In genomic region chr16:74987027-74987681, GRCh38 we compare ENCODE assay signal across 27 cellular contexts.
"Had no signal": no experiment of that assay in that cellular context is flagged by ENCODE, and none has a peak within 500 bp of the region (broad histone marks: within the 10 kb centered on the region; RNA-seq: fewer than 3 reads in every experiment).

No MANE protein-coding gene starts in this region.

- H3K36me3 Mint-ChIP-seq: naive thymus-derived CD8-positive, alpha-beta T cell; stimulated activated memory B cell treated with anti-CD40 and anti-IgM and Interleukin-4, amounts not matched to agents 10 μg/mL and 1 μg/mL and 100 μg/mL, for 72 hours had no signal

- H3K4me3 Mint-ChIP-seq: naive thymus-derived CD8-positive, alpha-beta T cell; nephron; neural crest cell; stimulated activated memory B cell treated with anti-CD40 and anti-IgM and Interleukin-4, amounts not matched to agents 10 μg/mL and 1 μg/mL and 100 μg/mL, for 72 hours; stimulated activated naive CD8-positive, alpha-beta T cell treated with anti-CD3 and anti-CD28 coated beads, Interleukin-15, amount 100 ng/mL, for 72 hours had no signal

- H3K4me2 ChIP-seq: smooth muscle cell had no signal

- ATAC-seq: left cardiac atrium; left lobe of liver; lower lobe of right lung; naive thymus-derived CD8-positive, alpha-beta T cell; pancreas; sciatic nerve; stimulated activated memory B cell treated with anti-CD40 and anti-IgM and Interleukin-4, amounts not matched to agents 10 μg/mL and 1 μg/mL and 100 μg/mL, for 72 hours; stimulated activated naive CD8-positive, alpha-beta T cell treated with anti-CD3 and anti-CD28 coated beads, Interleukin-15, amount 100 ng/mL, for 72 hours had no signal

- H3K4me3 ChIP-seq: lower lobe of right lung, pancreas, right atrium auricular region, smooth muscle cell, tibial nerve, upper lobe of left lung, vagina had no signal

- H3K27ac Mint-ChIP-seq: naive thymus-derived CD8-positive, alpha-beta T cell; stimulated activated memory B cell treated with anti-CD40 and anti-IgM and Interleukin-4, amounts not matched to agents 10 μg/mL and 1 μg/mL and 100 μg/mL, for 72 hours; stimulated activated naive CD8-positive, alpha-beta T cell treated with anti-CD3 and anti-CD28 coated beads, Interleukin-15, amount 100 ng/mL, for 72 hours had no signal

- H3K9me3 ChIP-seq: lower lobe of right lung, pancreas, right atrium auricular region, tibial nerve, upper lobe of left lung, vagina had no signal

- FAIRE-seq: keratinocyte, pancreas had no signal

- H3K9me3 Mint-ChIP-seq: naive thymus-derived CD8-positive, alpha-beta T cell; nephron; neural crest cell; stimulated activated memory B cell treated with anti-CD40 and anti-IgM and Interleukin-4, amounts not matched to agents 10 μg/mL and 1 μg/mL and 100 μg/mL, for 72 hours; stimulated activated naive CD8-positive, alpha-beta T cell treated with anti-CD3 and anti-CD28 coated beads, Interleukin-15, amount 100 ng/mL, for 72 hours had no signal

- H3K36me3 ChIP-seq: lower lobe of right lung, pancreas, right atrium auricular region, tibial nerve, upper lobe of left lung, vagina had no signal

- H3K27me3 ChIP-seq: pancreas, right atrium auricular region, tibial nerve, upper lobe of left lung, vagina had no signal

- H3K27ac ChIP-seq: lower lobe of right lung, pancreas, right atrium auricular region, tibial nerve, upper lobe of left lung, vagina had no signal

- H3K27me3 Mint-ChIP-seq: naive thymus-derived CD8-positive, alpha-beta T cell; stimulated activated memory B cell treated with anti-CD40 and anti-IgM and Interleukin-4, amounts not matched to agents 10 μg/mL and 1 μg/mL and 100 μg/mL, for 72 hours; stimulated activated naive CD8-positive, alpha-beta T cell treated with anti-CD3 and anti-CD28 coated beads, Interleukin-15, amount 100 ng/mL, for 72 hours had no signal

- DNase-seq: hippocampal formation; kidney glomerular epithelial cell; left cardiac atrium; lower lobe of right lung; mammary epithelial cell; mesenchymal stem cell; naive thymus-derived CD8-positive, alpha-beta T cell; nucleus accumbens; pancreas; stimulated activated CD4-positive, alpha-beta T cell treated with anti-CD3 and anti-CD28 coated beads, Interleukin-1b, Interleukin-23, amount 100 ng/mL, for 48 hours; stimulated activated CD4-positive, alpha-beta T cell treated with anti-CD3 and anti-CD28 coated beads, Interleukin-2, amount 100 ng/mL, for 48 hours; stimulated activated CD4-positive, alpha-beta T cell treated with anti-CD3 and anti-CD28 coated beads, Interleukin-4, amount 100 ng/mL, for 4 hours; stimulated activated CD8-positive, alpha-beta memory T cell treated with anti-CD3 and anti-CD28 coated beads, Interleukin-4, amount 100 ng/mL, for 48 hours; stimulated activated naive CD4-positive, alpha-beta T cell treated with Interleukin-2 at 50 U/mL for 16 hours; stimulated activated naive CD8-positive, alpha-beta T cell treated with anti-CD3 and anti-CD28 coated beads, Interleukin-15, amount 100 ng/mL, for 72 hours; substantia nigra; upper lobe of left lung had no signal
